ENCODE assay signal across 11 cellular contexts in genomic region chr10:86654411-86655172, GRCh38. TPM values are rescaled to one million over a fixed set of nuclear protein-coding genes. Genes with fewer than 3 reads are reported as not detected.
DNase-seq lines count a peak whose midpoint lies in the region; ATAC-seq and TF ChIP-seq lines count a peak whose summit lies in the region.
"Had no signal": no experiment of that assay in that cellular context is flagged by ENCODE, and none has a peak within 500 bp of the region (broad histone marks: within the 10 kb centered on the region; RNA-seq: fewer than 3 reads in every experiment).

OPN4 (plus strand) TSS chr10:86654547; CDS start chr10:86654784, 237 bp downstream.

- no peak within 1 kb of the TSS for H2AFZ ChIP-seq in osteoblast (ENCODE audit: low read length)

- no peak within 1 kb of the TSS for H3K4me3 ChIP-seq in MG63
- H3K4me3 ChIP-seq in brain microvascular endothelial cell (ENCODE audit: low read depth, low read length): no peak within 1 kb of the TSS
- H3K4me3 ChIP-seq in osteoblast (ENCODE audit: insufficient read depth, low read length): no peak within 1 kb of the TSS
- H3K4me3 ChIP-seq: thoracic aorta had no signal

- no peak within 1 kb of the TSS for H3K27ac Mint-ChIP-seq in activated CD8-positive, alpha-beta T cell treated with anti-CD3 and anti-CD28 coated beads for 36 hours
- H3K27ac Mint-ChIP-seq: CD8-positive, alpha-beta T cell had no signal

- H3K36me3 ChIP-seq in MG63: no peaks in the 10 kb centered on the region
- no peaks in the 10 kb centered on the region for H3K36me3 ChIP-seq in brain microvascular endothelial cell (replicated peaks)
- H3K36me3 ChIP-seq in osteoblast (ENCODE audit: insufficient read depth, low read length): no peaks in the 10 kb centered on the region
- H3K36me3 ChIP-seq: thoracic aorta had no signal

- H3K36me3 Mint-ChIP-seq in activated CD8-positive, alpha-beta T cell treated with anti-CD3 and anti-CD28 coated beads for 36 hours (ENCODE audit: low read depth): no peaks in the 10 kb centered on the region
- H3K36me3 Mint-ChIP-seq: CD8-positive, alpha-beta T cell had no signal

- intact Hi-C loops in activated CD8-positive, alpha-beta T cell treated with anti-CD3 and anti-CD28 coated beads for 36 hours (cut with micrococcal nuclease): no loop called here

- H3K27ac ChIP-seq in brain microvascular endothelial cell: no peak within 1 kb of the TSS
- no peak within 1 kb of the TSS for H3K27ac ChIP-seq in osteoblast (ENCODE audit: low read depth, low read length)
- H3K27ac ChIP-seq: thoracic aorta had no signal

- H3K4me1 Mint-ChIP-seq in activated CD8-positive, alpha-beta T cell treated with anti-CD3 and anti-CD28 coated beads for 36 hours (ENCODE audit: low read depth): no peaks in the 10 kb centered on the region

- H4K20me1 ChIP-seq in osteoblast (ENCODE audit: insufficient read depth, low read length): no peaks in the 10 kb centered on the region

- H3K27me3 Mint-ChIP-seq in activated CD8-positive, alpha-beta T cell treated with anti-CD3 and anti-CD28 coated beads for 36 hours: no peaks in the 10 kb centered on the region

- H3K4me2 ChIP-seq in osteoblast (ENCODE audit: insufficient read depth, low read length): no peak within 1 kb of the TSS

- H3K27me3 ChIP-seq in MG63 (no peaks in the 10 kb centered on the region), brain microvascular endothelial cell (replicated peaks) (no peaks in the 10 kb centered on the region), osteoblast (ENCODE audit: insufficient read depth, low read length) (peaks cover 2% of the 10 kb centered on the region)

- in situ Hi-C loops in brain microvascular endothelial cell (cut with HindIII; ENCODE audit: low pct_ligation_motif_present, low sequenced_read_pairs): no loop called here

- ATAC-seq in activated CD8-positive, alpha-beta T cell treated with anti-CD3 and anti-CD28 coated beads for 36 hours: no peak
- ATAC-seq in GM19351 (IDR thresholded peaks at IDR 0.05; ENCODE audit: unreplicated experiment) (no peak), HG03342 (IDR thresholded peaks at IDR 0.05; ENCODE audit: unreplicated experiment) (no peak)
- ATAC-seq: CD8-positive, alpha-beta T cell had no signal

- no peak within 1 kb of the TSS for H3K4me3 Mint-ChIP-seq in activated CD8-positive, alpha-beta T cell treated with anti-CD3 and anti-CD28 coated beads for 36 hours
- H3K4me3 Mint-ChIP-seq: CD8-positive, alpha-beta T cell had no signal

- CTCF ChIA-PET in activated CD8-positive, alpha-beta T cell treated with anti-CD3 and anti-CD28 coated beads for 36 hours (lab: Charles Lee): no interaction called here

- peak; percentile 59 for DNase-seq in ELR (ENCODE audit: low read depth)
- DNase-seq in MG63: peak; percentile 56
- DNase-seq in brain microvascular endothelial cell: peak; percentile 67
- peak; percentile 90 for DNase-seq in osteoblast (ENCODE audit: insufficient read length, low spot score, missing footprints)
- no peak for DNase-seq in activated CD8-positive, alpha-beta T cell treated with anti-CD3 and anti-CD28 coated beads for 36 hours
- DNase-seq: NCI-H524 treated with DMSO at 0.1 percent for 48 hours, SIG-M5 had no signal

- H3K79me2 ChIP-seq in osteoblast (ENCODE audit: insufficient read depth, low read length): no peaks in the 10 kb centered on the region

- POLR2A ChIA-PET in activated CD8-positive, alpha-beta T cell treated with anti-CD3 and anti-CD28 coated beads for 36 hours (lab: Charles Lee): no interaction called here

- TF ChIP-seq CTCF in brain microvascular endothelial cell (IDR thresholded peaks at IDR 0.05; ENCODE audit: low read depth, low read length, missing control alignments): no peak
- no peak for TF ChIP-seq CTCF in osteoblast (IDR thresholded peaks at IDR 0.05; ENCODE audit: extremely low read depth, low read depth, low read length)
- no peak for TF ChIP-seq CTCF in activated CD8-positive, alpha-beta T cell treated with anti-CD3 and anti-CD28 coated beads for 36 hours (IDR thresholded peaks at IDR 0.05)

- no peaks in the 10 kb centered on the region for H3K4me1 ChIP-seq in osteoblast (ENCODE audit: insufficient read depth, low read length)

- no peaks in the 10 kb centered on the region for H3K9me3 Mint-ChIP-seq in activated CD8-positive, alpha-beta T cell treated with anti-CD3 and anti-CD28 coated beads for 36 hours
- H3K9me3 Mint-ChIP-seq: CD8-positive, alpha-beta T cell had no signal

- H3K9me3 ChIP-seq in MG63: no peaks in the 10 kb centered on the region
- no peaks in the 10 kb centered on the region for H3K9me3 ChIP-seq in osteoblast (ENCODE audit: low read depth, low read length)
- H3K9me3 ChIP-seq: thoracic aorta had no signal

RNA-seq across cellular contexts. Expression of gene OPN4, which starts in this region (rescaled TPM):
- total RNA-seq in MG63 (2014; rRNA removed; shearing (Covaris generic); ENCODE audit: low replicate concordance): not detected in 2 replicates
- not detected in 2 replicates for total RNA-seq in osteoblast
- total RNA-seq in activated CD8-positive, alpha-beta T cell treated with anti-CD3 and anti-CD28 coated beads for 36 hours: not detected
- total RNA-seq: CD8-positive, alpha-beta T cell; thoracic aorta had no signal

Comparison
In these comparisons a context has a peak if more than half of its experiments do, and no peak if none do; other contexts are left out.
1. Peak in DNase-seq in MG63; RNA of the gene not detected or under 1 TPM.
2. Peak in DNase-seq in osteoblast; RNA of the gene not detected or under 1 TPM.